In genomic region chr20:58312836-58313235, GRCh38 we compare ENCODE assay signal across 14 cellular contexts. TPM values are rescaled to one million over a fixed set of nuclear protein-coding genes. Genes with fewer than 3 reads are reported as not detected.
DNase-seq lines count a peak whose midpoint lies in the region; ATAC-seq and TF ChIP-seq lines count a peak whose summit lies in the region.
"Had no signal": no experiment of that assay in that cellular context is flagged by ENCODE, and none has a peak within 500 bp of the region (broad histone marks: within the 10 kb centered on the region; RNA-seq: fewer than 3 reads in every experiment).

No MANE protein-coding gene starts in this region.

- H3K36me3 Mint-ChIP-seq in CD4-positive, CD25-positive, alpha-beta regulatory T cell: peaks cover 34% of the 10 kb centered on the region
- peaks cover 51% of the 10 kb centered on the region for H3K36me3 Mint-ChIP-seq in Calu3 (ENCODE audit: insufficient read depth, unreplicated experiment)
- peaks cover 45% of the 10 kb centered on the region for H3K36me3 Mint-ChIP-seq in activated CD8-positive, alpha-beta T cell treated with anti-CD3 and anti-CD28 coated beads for 36 hours (ENCODE audit: low read depth)

- TF ChIP-seq CTCF in Calu3 (IDR thresholded peaks at IDR 0.05; ENCODE audit: unreplicated experiment): no peak
- TF ChIP-seq CTCF in activated CD8-positive, alpha-beta T cell treated with anti-CD3 and anti-CD28 coated beads for 36 hours (IDR thresholded peaks at IDR 0.05): no peak
- no peak for TF ChIP-seq CTCF in foreskin keratinocyte (conservative IDR thresholded peaks at IDR 0.05)

- peaks cover 51% of the 10 kb centered on the region for H3K4me1 ChIP-seq in CD4-positive, CD25-positive, alpha-beta regulatory T cell (ENCODE audit: control insufficient read depth, insufficient read depth, low read length, poor library complexity, severe bottlenecking)
- peaks cover 14% of the 10 kb centered on the region for H3K4me1 ChIP-seq in foreskin keratinocyte

- peaks cover 0 to 1% (median 0%) of the 10 kb centered on the region in 7 donors for H3K9me3 Mint-ChIP-seq in CD4-positive, CD25-positive, alpha-beta regulatory T cell
- H3K9me3 Mint-ChIP-seq in Calu3 (ENCODE audit: low read depth, unreplicated experiment): no peaks in the 10 kb centered on the region
- no peaks in the 10 kb centered on the region for H3K9me3 Mint-ChIP-seq in activated CD8-positive, alpha-beta T cell treated with anti-CD3 and anti-CD28 coated beads for 36 hours

- peaks cover 34% of the 10 kb centered on the region for H3K36me3 ChIP-seq in CD4-positive, CD25-positive, alpha-beta regulatory T cell (ENCODE audit: control insufficient read depth, insufficient read depth, low read length)

- intact Hi-C loops in Calu3 (cut with micrococcal nuclease; ENCODE audit: unreplicated experiment): no loop called here
- intact Hi-C loops in activated CD8-positive, alpha-beta T cell treated with anti-CD3 and anti-CD28 coated beads for 36 hours (cut with micrococcal nuclease): no loop called here
- intact Hi-C loops in posterior cingulate gyrus (cut with DNase I): no loop called here

- no peak overlapping the region for H3K4me3 ChIP-seq in CD4-positive, CD25-positive, alpha-beta regulatory T cell (ENCODE audit: low read depth, low read length)
- H3K4me3 ChIP-seq: heart right ventricle, left lung had no signal

- peaks cover 12 to 73% (median 44%) of the 10 kb centered on the region in 4 donors for H3K4me1 Mint-ChIP-seq in CD4-positive, CD25-positive, alpha-beta regulatory T cell
- H3K4me1 Mint-ChIP-seq in Calu3 (ENCODE audit: low read depth, unreplicated experiment): peaks cover 22% of the 10 kb centered on the region
- peaks cover 52% of the 10 kb centered on the region for H3K4me1 Mint-ChIP-seq in activated CD8-positive, alpha-beta T cell treated with anti-CD3 and anti-CD28 coated beads for 36 hours (ENCODE audit: low read depth)

- no peak for ATAC-seq in CD4-positive, CD25-positive, alpha-beta regulatory T cell (ENCODE audit: low read depth in 2 of 2)
- ATAC-seq in activated CD8-positive, alpha-beta T cell treated with anti-CD3 and anti-CD28 coated beads for 36 hours: peak; percentile 37
- ATAC-seq in foreskin keratinocyte (peak; percentile 93), HG02973 (IDR thresholded peaks at IDR 0.05; ENCODE audit: unreplicated experiment) (no peak)
- ATAC-seq: heart right ventricle, left lung had no signal

- peak overlapping the region in 2 of 3 donors; percentile 75 to 85 for H3K27ac Mint-ChIP-seq in CD4-positive, CD25-positive, alpha-beta regulatory T cell
- H3K27ac Mint-ChIP-seq in Calu3 (ENCODE audit: unreplicated experiment): peak overlapping the region; percentile 13
- peak overlapping the region; percentile 85 for H3K27ac Mint-ChIP-seq in activated CD8-positive, alpha-beta T cell treated with anti-CD3 and anti-CD28 coated beads for 36 hours

- H3K27ac ChIP-seq in CD4-positive, CD25-positive, alpha-beta regulatory T cell (ENCODE audit: insufficient read depth, low read length, poor library complexity, severe bottlenecking): no peak overlapping the region
- H3K27ac ChIP-seq in foreskin keratinocyte: no peak overlapping the region
- H3K27ac ChIP-seq: heart right ventricle, left lung had no signal

- peak overlapping the region; percentile 63 to 71 (median 66) for H3K4me3 Mint-ChIP-seq in CD4-positive, CD25-positive, alpha-beta regulatory T cell
- H3K4me3 Mint-ChIP-seq in Calu3 (ENCODE audit: low read depth, unreplicated experiment): no peak overlapping the region
- peak overlapping the region; percentile 38 for H3K4me3 Mint-ChIP-seq in activated CD8-positive, alpha-beta T cell treated with anti-CD3 and anti-CD28 coated beads for 36 hours

- no peaks in the 10 kb centered on the region for H3K27me3 Mint-ChIP-seq in CD4-positive, CD25-positive, alpha-beta regulatory T cell
- H3K27me3 Mint-ChIP-seq in Calu3 (ENCODE audit: unreplicated experiment): no peaks in the 10 kb centered on the region
- H3K27me3 Mint-ChIP-seq in activated CD8-positive, alpha-beta T cell treated with anti-CD3 and anti-CD28 coated beads for 36 hours: no peaks in the 10 kb centered on the region
- H3K27me3 Mint-ChIP-seq: brain had no signal

- no peak for DNase-seq in CD4-positive, CD25-positive, alpha-beta regulatory T cell
- DNase-seq in Calu3 (no peak), foreskin keratinocyte (peak; percentile 93 to 96), amygdala (lab: John Stamatoyannopoulos, UW) (no peak), posterior cingulate gyrus (no peak), cortex of kidney (lab: John Stamatoyannopoulos, UW) (no peak)
- DNase-seq in activated CD8-positive, alpha-beta T cell treated with anti-CD3 and anti-CD28 coated beads for 36 hours: peak; percentile 29
- DNase-seq: heart right ventricle, left lung, NCI-H1436 treated with DMSO at 0.1 percent for 48 hours, NCI-H524 treated with DMSO at 0.1 percent for 48 hours, T-helper 9 cell had no signal

- no peaks in the 10 kb centered on the region for H3K27me3 ChIP-seq in CD4-positive, CD25-positive, alpha-beta regulatory T cell (ENCODE audit: control insufficient read depth, insufficient read depth, low read length)
- H3K27me3 ChIP-seq in foreskin keratinocyte: no peaks in the 10 kb centered on the region
- H3K27me3 ChIP-seq: heart right ventricle, left lung had no signal

- CTCF ChIA-PET in Calu3 (lab: Charles Lee): interaction anchor here (0.7 kb wide), 1 partner anchor 123 kb away, joined by 8 read pairs; no protein-coding TSS in a partner anchor
- CTCF ChIA-PET in activated CD8-positive, alpha-beta T cell treated with anti-CD3 and anti-CD28 coated beads for 36 hours (lab: Charles Lee): interaction anchor here (1.4 kb wide), 1 partner anchor 135 kb away, joined by 4 read pairs; no protein-coding TSS in a partner anchor

- POLR2A ChIA-PET in activated CD8-positive, alpha-beta T cell treated with anti-CD3 and anti-CD28 coated beads for 36 hours (lab: Charles Lee): interaction anchor here (0.7 to 1.1 kb wide), 5 partner anchors 13 to 339 kb away, joined by 3 read pairs; no protein-coding TSS in a partner anchor

- no peaks in the 10 kb centered on the region for H3K9me3 ChIP-seq in CD4-positive, CD25-positive, alpha-beta regulatory T cell (ENCODE audit: control insufficient read depth in 2 of 2, low read length in 2 of 2)
- H3K9me3 ChIP-seq: heart right ventricle, left lung had no signal

- BruUV-seq in Calu3 (replicated peaks; lab: Mats Ljungman, UMichigan): no TSS peak

RNA-seq across cellular contexts. Expression of gene RAB22A, which starts 3.3 kb away (rescaled TPM):
- 21.9 TPM for total RNA-seq in CD4-positive, CD25-positive, alpha-beta regulatory T cell
- polyA plus RNA-seq in CD4-positive, CD25-positive, alpha-beta regulatory T cell: 10 to 100 TPM; 11.3 to 13.2 (median 12.5) TPM
- total RNA-seq in Calu3 (2022) (28.9 and 29.0 TPM in 2 replicates), foreskin keratinocyte (18.7 and 19.3 TPM in 2 replicates)
- 1 to 10 TPM; 8.3 to 9.0 TPM for total RNA-seq in activated CD8-positive, alpha-beta T cell treated with anti-CD3 and anti-CD28 coated beads for 36 hours
- polyA plus RNA-seq in foreskin keratinocyte: 7.5 and 8.2 TPM in 2 replicates

Comparison
In these comparisons a context has a peak if more than half of its experiments do, and no peak if none do; other contexts are left out.
1. ATAC-seq: peak in activated CD8-positive, alpha-beta T cell treated with anti-CD3 and anti-CD28 coated beads for 36 hours (single experiment) and foreskin keratinocyte (single experiment); none in CD4-positive, CD25-positive, alpha-beta regulatory T cell (0 of 2) and HG02973 (single experiment).
2. DNase-seq: peak in activated CD8-positive, alpha-beta T cell treated with anti-CD3 and anti-CD28 coated beads for 36 hours (single experiment) and foreskin keratinocyte (2 of 2); none in CD4-positive, CD25-positive, alpha-beta regulatory T cell (0 of 3), Calu3 (single experiment), amygdala (0 of 56), posterior cingulate gyrus (0 of 10) and cortex of kidney (single experiment).
3. H3K27ac Mint-ChIP-seq: peak in every context shown above with its lines; median percentile 85 in activated CD8-positive, alpha-beta T cell treated with anti-CD3 and anti-CD28 coated beads for 36 hours; 80 in CD4-positive, CD25-positive, alpha-beta regulatory T cell; 13 in Calu3.